Comparison of ENCODE assay signal across 10 cellular contexts in the genomic region with DNA sequence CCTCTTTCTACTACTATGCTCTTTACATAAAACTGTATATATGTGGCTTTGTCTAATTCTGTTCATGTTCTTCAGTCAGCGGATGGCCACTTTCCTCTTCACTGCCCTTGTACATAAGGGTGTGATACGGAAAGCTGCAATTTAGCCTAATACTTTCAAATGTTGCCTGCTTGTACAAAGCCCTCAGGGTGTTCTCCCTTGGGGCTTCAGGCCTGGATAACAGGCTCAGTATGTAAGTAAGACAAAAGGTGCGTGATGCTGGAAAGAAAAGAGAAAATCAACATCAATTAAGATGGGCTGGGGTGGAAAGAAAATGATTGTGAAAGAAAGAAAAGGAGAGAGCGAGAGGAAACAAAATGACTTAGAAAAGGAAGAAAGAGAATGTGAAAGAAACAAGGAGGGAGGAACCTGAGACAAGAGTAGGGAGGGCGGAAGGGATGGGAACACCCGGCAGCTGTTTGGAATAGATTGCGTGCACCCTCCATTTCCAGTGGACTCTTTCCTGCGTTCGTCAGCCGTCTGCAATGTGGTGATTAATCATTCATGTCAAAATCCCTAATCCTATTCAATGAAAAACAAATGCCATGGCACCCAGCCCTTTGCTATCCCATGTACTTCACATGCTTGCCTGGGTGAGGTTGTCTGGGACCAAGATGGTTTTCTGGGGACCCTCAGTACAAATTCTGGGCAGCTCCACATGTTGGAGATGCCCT.
DNase-seq lines count a peak whose midpoint lies in the region; ATAC-seq and TF ChIP-seq lines count a peak whose summit lies in the region.
"Had no signal": no experiment of that assay in that cellular context is flagged by ENCODE, and none has a peak within 500 bp of the region (broad histone marks: within the 10 kb centered on the region; RNA-seq: fewer than 3 reads in every experiment).

No MANE protein-coding gene starts in this region.

- intact Hi-C loops in head of caudate nucleus (cut with DNase I) = no loop called here

- H3K9me3 ChIP-seq in neural cell (ENCODE audit: low read length) = no peaks in the 10 kb centered on the region

- no peak for ATAC-seq in GM21529 (IDR thresholded peaks at IDR 0.05; ENCODE audit: unreplicated experiment)
- no peak for ATAC-seq in activated CD8-positive, alpha-beta memory T cell treated with anti-CD3 and anti-CD28 coated beads, Interleukin-2, amount 10 ng/mL, durations not matched to agents 7 days and 5 days
- ATAC-seq: naive thymus-derived CD8-positive, alpha-beta T cell had no signal

- DNase-seq in AG09309 (ENCODE audit: low read depth) (peak; percentile 94), NCI-H146 (lab: John Stamatoyannopoulos, UW) (peak; percentile 93), epidermal melanocyte (ENCODE audit: insufficient read length, low spot score) (peak; percentile 22), HuH-7 (ENCODE audit: low spot score) (no peak), head of caudate nucleus (no peak)
- no peak for DNase-seq in activated CD8-positive, alpha-beta memory T cell treated with anti-CD3 and anti-CD28 coated beads, Interleukin-2, amount 10 ng/mL, durations not matched to agents 7 days and 5 days
- DNase-seq: naive thymus-derived CD8-positive, alpha-beta T cell; NCI-H510A had no signal

- H3K27ac Mint-ChIP-seq in activated CD8-positive, alpha-beta memory T cell treated with anti-CD3 and anti-CD28 coated beads, Interleukin-2, amount 10 ng/mL, durations not matched to agents 7 days and 5 days = no peak overlapping the region
- H3K27ac Mint-ChIP-seq: naive thymus-derived CD8-positive, alpha-beta T cell had no signal

- H2AFZ ChIP-seq in neural cell (ENCODE audit: low read depth, low read length) = peak overlapping the region; percentile 16

- H3K36me3 Mint-ChIP-seq in activated CD8-positive, alpha-beta memory T cell treated with anti-CD3 and anti-CD28 coated beads, Interleukin-2, amount 10 ng/mL, durations not matched to agents 7 days and 5 days = no peaks in the 10 kb centered on the region

- no peaks in the 10 kb centered on the region for H3K36me3 ChIP-seq in neural cell (ENCODE audit: insufficient read depth, low read length)

- no peak for TF ChIP-seq CTCF in AG09309 (IDR thresholded peaks at IDR 0.05; ENCODE audit: control insufficient read depth, insufficient read depth, low read depth, low read length, missing control alignments)
- no peak for TF ChIP-seq CTCF in neural cell (IDR thresholded peaks at IDR 0.05; ENCODE audit: poor library complexity, severe bottlenecking)

- H3K4me2 ChIP-seq in neural cell (ENCODE audit: low read length) = no peak overlapping the region

- no peak for TF ChIP-seq EP300 in neural cell (conservative IDR thresholded peaks at IDR 0.05; ENCODE audit: poor library complexity, severe bottlenecking)

- TF ChIP-seq RAD21 in neural cell (conservative IDR thresholded peaks at IDR 0.05) = no peak

- no peaks in the 10 kb centered on the region for H4K20me1 ChIP-seq in neural cell (ENCODE audit: insufficient read depth)

- H3K4me1 Mint-ChIP-seq in activated CD8-positive, alpha-beta memory T cell treated with anti-CD3 and anti-CD28 coated beads, Interleukin-2, amount 10 ng/mL, durations not matched to agents 7 days and 5 days = no peaks in the 10 kb centered on the region
- H3K4me1 Mint-ChIP-seq: naive thymus-derived CD8-positive, alpha-beta T cell had no signal

- no peaks in the 10 kb centered on the region for H3K9me2 ChIP-seq in neural cell (ENCODE audit: insufficient read depth, low read length)

- H3K27me3 ChIP-seq in neural cell (ENCODE audit: insufficient read depth, low read depth, low read length) = no peaks in the 10 kb centered on the region

- no peaks in the 10 kb centered on the region for H3K27me3 Mint-ChIP-seq in activated CD8-positive, alpha-beta memory T cell treated with anti-CD3 and anti-CD28 coated beads, Interleukin-2, amount 10 ng/mL, durations not matched to agents 7 days and 5 days
- H3K27me3 Mint-ChIP-seq: naive thymus-derived CD8-positive, alpha-beta T cell had no signal

- CTCF ChIA-PET in activated CD8-positive, alpha-beta memory T cell treated with anti-CD3 and anti-CD28 coated beads, Interleukin-2, amount 10 ng/mL, durations not matched to agents 7 days and 5 days (lab: Charles Lee) = no interaction called here

- no peak overlapping the region for H3K9ac ChIP-seq in neural cell (ENCODE audit: low read length)

- no peaks in the 10 kb centered on the region for H3K79me2 ChIP-seq in neural cell (replicated peaks; ENCODE audit: insufficient read depth, low read length)

- H3K27ac ChIP-seq in neural cell (ENCODE audit: low read length) = no peak overlapping the region

- H3F3A ChIP-seq in neural cell (ENCODE audit: insufficient read depth, low read length, poor library complexity, severe bottlenecking) = no peaks in the 10 kb centered on the region

- H3K4me3 ChIP-seq in AG09309 (ENCODE audit: control insufficient read depth, low read depth, low read length) = 0 out of 2 replicates have a peak overlapping the region, but pooled peaks have one; percentile 2
- no peak overlapping the region for H3K4me3 ChIP-seq in neural cell (ENCODE audit: low read length)

- no peaks in the 10 kb centered on the region for H3K9me3 Mint-ChIP-seq in activated CD8-positive, alpha-beta memory T cell treated with anti-CD3 and anti-CD28 coated beads, Interleukin-2, amount 10 ng/mL, durations not matched to agents 7 days and 5 days (ENCODE audit: low read depth)

- H3K4me3 Mint-ChIP-seq in activated CD8-positive, alpha-beta memory T cell treated with anti-CD3 and anti-CD28 coated beads, Interleukin-2, amount 10 ng/mL, durations not matched to agents 7 days and 5 days = no peak overlapping the region
- H3K4me3 Mint-ChIP-seq: naive thymus-derived CD8-positive, alpha-beta T cell had no signal

TF ChIP-seq in neural cell, 6 proteins besides CTCF, POLR2A, EP300 and RAD21:
- TF ChIP-seq SMC3 (conservative IDR thresholded peaks at IDR 0.05; ENCODE audit: poor library complexity) (no peak), EZH2 (IDR thresholded peaks at IDR 0.05; ENCODE audit: borderline replicate concordance, insufficient read depth, low read length, poor library complexity, severe bottlenecking) (no peak), MXI1 (conservative IDR thresholded peaks at IDR 0.05; ENCODE audit: poor library complexity, severe bottlenecking) (no peak), POLR2AphosphoS5 (IDR thresholded peaks at IDR 0.05) (no peak), TAF1 (IDR thresholded peaks at IDR 0.05; ENCODE audit: low read depth) (no peak)
- TF ChIP-seq, protein P1, sequence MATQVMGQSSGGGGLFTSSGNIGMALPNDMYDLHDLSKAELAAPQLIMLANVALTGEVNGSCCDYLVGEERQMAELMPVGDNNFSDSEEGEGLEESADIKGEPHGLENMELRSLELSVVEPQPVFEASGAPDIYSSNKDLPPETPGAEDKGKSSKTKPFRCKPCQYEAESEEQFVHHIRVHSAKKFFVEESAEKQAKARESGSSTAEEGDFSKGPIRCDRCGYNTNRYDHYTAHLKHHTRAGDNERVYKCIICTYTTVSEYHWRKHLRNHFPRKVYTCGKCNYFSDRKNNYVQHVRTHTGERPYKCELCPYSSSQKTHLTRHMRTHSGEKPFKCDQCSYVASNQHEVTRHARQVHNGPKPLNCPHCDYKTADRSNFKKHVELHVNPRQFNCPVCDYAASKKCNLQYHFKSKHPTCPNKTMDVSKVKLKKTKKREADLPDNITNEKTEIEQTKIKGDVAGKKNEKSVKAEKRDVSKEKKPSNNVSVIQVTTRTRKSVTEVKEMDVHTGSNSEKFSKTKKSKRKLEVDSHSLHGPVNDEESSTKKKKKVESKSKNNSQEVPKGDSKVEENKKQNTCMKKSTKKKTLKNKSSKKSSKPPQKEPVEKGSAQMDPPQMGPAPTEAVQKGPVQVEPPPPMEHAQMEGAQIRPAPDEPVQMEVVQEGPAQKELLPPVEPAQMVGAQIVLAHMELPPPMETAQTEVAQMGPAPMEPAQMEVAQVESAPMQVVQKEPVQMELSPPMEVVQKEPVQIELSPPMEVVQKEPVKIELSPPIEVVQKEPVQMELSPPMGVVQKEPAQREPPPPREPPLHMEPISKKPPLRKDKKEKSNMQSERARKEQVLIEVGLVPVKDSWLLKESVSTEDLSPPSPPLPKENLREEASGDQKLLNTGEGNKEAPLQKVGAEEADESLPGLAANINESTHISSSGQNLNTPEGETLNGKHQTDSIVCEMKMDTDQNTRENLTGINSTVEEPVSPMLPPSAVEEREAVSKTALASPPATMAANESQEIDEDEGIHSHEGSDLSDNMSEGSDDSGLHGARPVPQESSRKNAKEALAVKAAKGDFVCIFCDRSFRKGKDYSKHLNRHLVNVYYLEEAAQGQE (IDR thresholded peaks at IDR 0.05; ENCODE audit: borderline replicate concordance) = no peak
TF ChIP-seq in neural cell: peak in this region for 0.

Comparison
In these comparisons a context has a peak if more than half of its experiments do, and no peak if none do; other contexts are left out.
1. DNase-seq: peak in AG09309 (single experiment), NCI-H146 (single experiment) and epidermal melanocyte (single experiment); none in HuH-7 (single experiment), activated CD8-positive, alpha-beta memory T cell treated with anti-CD3 and anti-CD28 coated beads, Interleukin-2, amount 10 ng/mL, durations not matched to agents 7 days and 5 days (single experiment) and head of caudate nucleus (0 of 42).